ENCODE assay signal across 7 cellular contexts in the genomic region with DNA sequence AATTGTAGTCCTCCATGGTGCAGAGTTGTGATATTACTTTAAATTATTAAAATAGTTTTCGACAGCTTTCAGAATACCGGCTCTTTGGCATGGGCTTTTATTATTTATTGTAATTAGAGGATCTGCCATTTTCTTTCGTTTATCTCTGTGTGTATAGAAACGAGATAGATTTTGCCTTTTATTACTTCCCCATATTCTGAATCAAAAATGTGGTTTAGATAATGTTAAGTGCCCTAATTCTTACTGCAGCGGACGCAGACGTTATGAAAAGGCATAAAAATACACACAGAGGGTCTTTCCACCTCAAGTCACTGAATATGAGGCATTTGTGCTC. TPM values are rescaled to one million over a fixed set of nuclear protein-coding genes. Genes with fewer than 3 reads are reported as not detected.
A peak's percentile ranks its signal among the peaks of the same experiment; 100 is the strongest.
DNase-seq lines count a peak whose midpoint lies in the region; ATAC-seq and TF ChIP-seq lines count a peak whose summit lies in the region.

No MANE protein-coding gene starts in this region.

- H3K9me3 ChIP-seq in hepatocyte (ENCODE audit: low read depth), result no peaks in the 10 kb centered on the region
- no peaks in the 10 kb centered on the region for H3K9me3 ChIP-seq in WERI-Rb-1 (ENCODE audit: severe bottlenecking)

- intact Hi-C loops in sciatic nerve (cut with DNase I), result loop anchor here (5.0 kb wide), 1 partner anchor 1293 kb away; no protein-coding TSS in a partner anchor

- peaks cover 7% of the 10 kb centered on the region for H3K36me3 Mint-ChIP-seq in activated CD8-positive, alpha-beta T cell treated with anti-CD3 and anti-CD28 coated beads, Interleukin-2, amount 10 ng/mL, durations not matched to agents 7 days and 5 days (ENCODE audit: low read depth)

- TF ChIP-seq CTCF in HL-60 (IDR thresholded peaks at IDR 0.05; ENCODE audit: insufficient read depth, low read length) (no peak), hepatocyte (IDR thresholded peaks at IDR 0.05; ENCODE audit: poor library complexity) (no peak), WERI-Rb-1 (IDR thresholded peaks at IDR 0.05; ENCODE audit: low read depth, low read length) (no peak)

- H3K4me1 Mint-ChIP-seq in activated CD8-positive, alpha-beta T cell treated with anti-CD3 and anti-CD28 coated beads, Interleukin-2, amount 10 ng/mL, durations not matched to agents 7 days and 5 days (ENCODE audit: low read depth), result peaks cover 43% of the 10 kb centered on the region
- peaks cover 38% of the 10 kb centered on the region for H3K4me1 Mint-ChIP-seq in stimulated activated naive CD8-positive, alpha-beta T cell treated with anti-CD3 and anti-CD28 coated beads, Interleukin-15, amount 100 ng/mL, for 72 hours

- H3K4me3 ChIP-seq in HL-60 (replicated peaks; ENCODE audit: insufficient read depth, low read length), result peak overlapping the region; percentile 76
- peak overlapping the region; percentile 70 for H3K4me3 ChIP-seq in hepatocyte
- H3K4me3 ChIP-seq in WERI-Rb-1 (ENCODE audit: low read depth, low read length), result no peak overlapping the region; the same call in 1 of the 2 replicates

- POLR2A ChIA-PET in activated CD8-positive, alpha-beta T cell treated with anti-CD3 and anti-CD28 coated beads, Interleukin-2, amount 10 ng/mL, durations not matched to agents 7 days and 5 days (lab: Charles Lee), result interaction anchor here (0.6 to 6.1 kb wide), 22 partner anchors 16 to 345 kb away, joined by 3 to 117 read pairs (median 6); no protein-coding TSS in a partner anchor

- H3K4me1 ChIP-seq in hepatocyte (ENCODE audit: insufficient read depth), result peaks cover 29% of the 10 kb centered on the region

- H4K20me1 ChIP-seq in hepatocyte (ENCODE audit: insufficient read depth, poor library complexity, severe bottlenecking), result no peaks in the 10 kb centered on the region

- no peaks in the 10 kb centered on the region for H3K36me3 ChIP-seq in hepatocyte (replicated peaks; ENCODE audit: insufficient read depth, low read depth)
- no peaks in the 10 kb centered on the region for H3K36me3 ChIP-seq in WERI-Rb-1

- peaks cover 2% of the 10 kb centered on the region for H3K27me3 ChIP-seq in HL-60 (ENCODE audit: insufficient read depth, poor library complexity, severe bottlenecking)
- H3K27me3 ChIP-seq in hepatocyte, result no peaks in the 10 kb centered on the region
- H3K27me3 ChIP-seq in WERI-Rb-1 (ENCODE audit: insufficient read depth, low read depth, severe bottlenecking), result no peaks in the 10 kb centered on the region

- no peak for ATAC-seq in activated CD8-positive, alpha-beta T cell treated with anti-CD3 and anti-CD28 coated beads, Interleukin-2, amount 10 ng/mL, durations not matched to agents 7 days and 5 days
- ATAC-seq in stimulated activated naive CD8-positive, alpha-beta T cell treated with anti-CD3 and anti-CD28 coated beads, Interleukin-15, amount 100 ng/mL, for 72 hours, result no peak
- ATAC-seq in GM18861 (IDR thresholded peaks at IDR 0.05; ENCODE audit: unreplicated experiment), result no peak
- no peak for ATAC-seq in sciatic nerve

- H3K27ac ChIP-seq in HL-60 (replicated peaks), result peak overlapping the region; percentile 58
- H3K27ac ChIP-seq in hepatocyte, result peak overlapping the region; percentile 99
- no peak overlapping the region for H3K27ac ChIP-seq in WERI-Rb-1

- no peaks in the 10 kb centered on the region for H3K27me3 Mint-ChIP-seq in activated CD8-positive, alpha-beta T cell treated with anti-CD3 and anti-CD28 coated beads, Interleukin-2, amount 10 ng/mL, durations not matched to agents 7 days and 5 days (ENCODE audit: low read depth)
- H3K27me3 Mint-ChIP-seq in stimulated activated naive CD8-positive, alpha-beta T cell treated with anti-CD3 and anti-CD28 coated beads, Interleukin-15, amount 100 ng/mL, for 72 hours, result no peaks in the 10 kb centered on the region

- no peaks in the 10 kb centered on the region for H3K9me2 ChIP-seq in hepatocyte (replicated peaks; ENCODE audit: insufficient read depth)

- DNase-seq in HL-60 (ENCODE audit: low read depth in 1 of 2, low spot score in 1 of 2) (no peak), hepatocyte (ENCODE audit: low spot score) (no peak), WERI-Rb-1 (no peak), sciatic nerve (ENCODE audit: low spot score) (no peak)
- DNase-seq in activated CD8-positive, alpha-beta T cell treated with anti-CD3 and anti-CD28 coated beads, Interleukin-2, amount 10 ng/mL, durations not matched to agents 7 days and 5 days, result no peak
- no peak for DNase-seq in stimulated activated naive CD8-positive, alpha-beta T cell treated with anti-CD3 and anti-CD28 coated beads, Interleukin-15, amount 100 ng/mL, for 72 hours

- H3K4me2 ChIP-seq in hepatocyte, result peak overlapping the region; percentile 90

- peak overlapping the region; percentile 94 for H3K4me3 Mint-ChIP-seq in activated CD8-positive, alpha-beta T cell treated with anti-CD3 and anti-CD28 coated beads, Interleukin-2, amount 10 ng/mL, durations not matched to agents 7 days and 5 days
- peak overlapping the region; percentile 79 to 93 for H3K4me3 Mint-ChIP-seq in stimulated activated naive CD8-positive, alpha-beta T cell treated with anti-CD3 and anti-CD28 coated beads, Interleukin-15, amount 100 ng/mL, for 72 hours

- 40% methylated on average over 7 of the region's 7 CpGs for WGBS in hepatocyte (ENCODE audit: low lambda C conversion rate, missing lambda C conversion rate)

- no peaks in the 10 kb centered on the region for H3K9me3 Mint-ChIP-seq in activated CD8-positive, alpha-beta T cell treated with anti-CD3 and anti-CD28 coated beads, Interleukin-2, amount 10 ng/mL, durations not matched to agents 7 days and 5 days (ENCODE audit: insufficient read depth)
- no peaks in the 10 kb centered on the region for H3K9me3 Mint-ChIP-seq in stimulated activated naive CD8-positive, alpha-beta T cell treated with anti-CD3 and anti-CD28 coated beads, Interleukin-15, amount 100 ng/mL, for 72 hours

- peak overlapping the region; percentile 97 for H3K27ac Mint-ChIP-seq in activated CD8-positive, alpha-beta T cell treated with anti-CD3 and anti-CD28 coated beads, Interleukin-2, amount 10 ng/mL, durations not matched to agents 7 days and 5 days
- peak overlapping the region; percentile 97 to 100 for H3K27ac Mint-ChIP-seq in stimulated activated naive CD8-positive, alpha-beta T cell treated with anti-CD3 and anti-CD28 coated beads, Interleukin-15, amount 100 ng/mL, for 72 hours

- H3K79me2 ChIP-seq in hepatocyte, result peaks cover 29% of the 10 kb centered on the region

- CTCF ChIA-PET in activated CD8-positive, alpha-beta T cell treated with anti-CD3 and anti-CD28 coated beads, Interleukin-2, amount 10 ng/mL, durations not matched to agents 7 days and 5 days (lab: Charles Lee), result interaction anchor here (0.8 to 6.5 kb wide), 17 partner anchors 34 to 917 kb away, joined by 3 to 57 read pairs (median 5); no protein-coding TSS in a partner anchor

- H2AFZ ChIP-seq in hepatocyte, result peak overlapping the region; percentile 11

RNA-seq across cellular contexts. Expression of a gene that starts 1.9 kb away (rescaled TPM):
- 10 to 100 TPM; 18.0 to 21.6 TPM for total RNA-seq in activated CD8-positive, alpha-beta T cell treated with anti-CD3 and anti-CD28 coated beads, Interleukin-2, amount 10 ng/mL, durations not matched to agents 7 days and 5 days
- total RNA-seq in hepatocyte (55.0 and 56.8 TPM in 2 replicates), sciatic nerve (63.8 TPM)
- polyA plus RNA-seq in hepatocyte, result 53.2 and 82.8 TPM in 2 replicates
